Comparison of ENCODE assay signal across 33 cellular contexts in the genomic region with DNA sequence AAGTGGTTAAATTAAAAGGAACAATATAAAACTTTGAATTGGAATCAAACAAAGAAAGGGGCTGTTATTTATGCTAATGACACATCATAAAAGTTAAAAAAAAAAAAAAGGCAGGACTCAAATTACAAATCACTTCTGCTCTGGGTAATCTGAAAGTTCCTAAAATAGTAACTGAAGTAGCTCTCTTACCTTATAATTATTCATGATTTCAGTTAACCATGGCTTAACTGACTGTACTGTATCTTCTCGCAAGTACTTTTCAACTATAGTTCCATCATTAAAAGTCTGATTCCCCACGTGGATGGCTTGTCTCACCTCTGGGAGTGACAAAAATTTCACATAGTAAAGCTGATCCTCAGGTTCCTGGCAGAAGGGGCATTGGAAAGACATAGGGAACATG.
"Had no signal": no experiment of that assay in that cellular context is flagged by ENCODE, and none has a peak within 500 bp of the region (broad histone marks: within the 10 kb centered on the region; RNA-seq: fewer than 3 reads in every experiment).

No MANE protein-coding gene starts in this region.

- H3K27ac ChIP-seq: Peyer's patch, SJSA1, VCaP had no signal

- H3K27me3 ChIP-seq: Peyer's patch had no signal

- H3K4me1 ChIP-seq: Peyer's patch, SJSA1 had no signal

- H3K4me3 ChIP-seq: Peyer's patch, SJSA1 had no signal

- H3K36me3 ChIP-seq: Peyer's patch, SJSA1 had no signal

- DNase-seq: activated B cell treated with CpG ODN at 0.5 μM for 24 hours; activated CD4-positive, alpha-beta memory T cell treated with anti-CD3 and anti-CD28 coated beads for 36 hours; activated CD4-positive, alpha-beta T cell treated with anti-CD3 and anti-CD28 coated beads for 4 hours; activated CD4-positive, alpha-beta T cell treated with anti-CD3 and anti-CD28 coated beads, Interleukin-2, amount 50 U/mL, for 1 hour; activated CD4-positive, CD25-positive, alpha-beta regulatory T cell treated with anti-CD3 and anti-CD28 coated beads, Interleukin-2, amount 50 U/mL, for 72 hours; activated CD8-positive, alpha-beta memory T cell treated with anti-CD3 and anti-CD28 coated beads, Interleukin-2, amount 50 U/mL, for 4 hours; activated effector memory CD4-positive, alpha-beta T cell treated with Interleukin-2 at 50 U/mL for 16 hours; activated naive CD4-positive, alpha-beta T cell treated with anti-CD3 and anti-CD28 coated beads, Interleukin-2, amount 10 ng/mL, durations not matched to agents 7 days and 5 days; activated naive CD8-positive, alpha-beta T cell treated with anti-CD3 and anti-CD28 coated beads, Interleukin-2, amount 50 U/mL, for 24 hours; activated T-cell treated with anti-CD3 and anti-CD28 coated beads for 4 hours; activated T-cell treated with anti-CD3 and anti-CD28 coated beads, Interleukin-2, amount 50 U/mL, for 4 hours; anterior cingulate cortex; caudate nucleus; cerebellar nuclear complex; Kasumi-1; MM.1S; MV-4-11; NCI-H1092; NCI-H1417 treated with DMSO at 0.1 percent for 48 hours; NCI-H187 treated with DMSO at 0.1 percent for 48 hours; NCI-H2081 treated with DMSO at 0.1 percent for 48 hours; NCI-H226; NCI-H446 treated with DMSO at 0.1 percent for 48 hours; NCI-H524; PC-3; Peyer's patch; RPMI8226; SHP77 treated with DMSO at 0.1 percent for 48 hours; T-helper 1 cell; T-helper 2 cell; T-helper 9 cell had no signal
